Comparison of ENCODE assay signal across 1 cellular context in the genomic region with DNA sequence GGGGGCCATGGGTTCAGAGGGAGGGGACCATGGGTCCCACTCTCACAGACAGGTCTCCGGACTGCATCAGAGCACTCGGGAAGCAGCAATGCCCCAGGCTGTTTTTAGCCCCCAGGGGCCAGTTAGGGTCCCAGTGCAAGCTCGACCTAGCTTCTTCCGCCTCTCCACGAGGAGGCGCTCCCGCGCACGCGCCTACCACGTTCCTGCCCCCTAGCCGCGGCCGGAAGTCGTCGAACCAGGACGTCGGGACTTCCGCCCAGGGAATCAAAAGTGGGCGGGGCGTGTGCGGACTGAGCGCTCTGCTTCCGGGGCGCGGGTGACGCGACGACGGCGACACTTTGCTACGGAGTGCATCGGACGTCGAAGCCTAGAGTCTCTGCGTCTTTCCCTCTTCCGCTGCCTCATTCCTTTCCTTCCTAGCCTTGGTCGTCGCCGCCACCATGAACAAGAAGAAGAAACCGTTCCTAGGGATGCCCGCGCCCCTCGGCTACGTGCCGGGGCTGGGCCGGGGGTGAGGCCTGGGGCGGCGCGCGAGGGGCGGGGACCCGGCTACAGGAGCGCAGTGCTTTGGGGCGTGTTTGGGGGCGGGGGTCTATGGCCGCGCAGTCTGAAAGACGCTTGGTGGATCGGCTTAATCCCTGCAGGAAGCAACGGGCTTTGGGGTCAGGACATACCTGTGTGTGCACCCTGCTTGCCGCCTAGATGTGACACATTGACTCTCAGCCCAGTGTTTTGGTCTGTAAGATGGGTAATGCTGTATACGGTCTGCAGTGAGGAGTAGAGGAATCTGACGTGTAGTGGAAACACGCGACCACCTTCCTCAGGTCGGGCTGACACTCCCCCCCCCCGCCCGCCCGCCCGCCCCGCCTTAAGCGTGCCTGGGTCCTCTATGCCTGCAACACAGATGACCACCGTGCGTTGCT.
TF ChIP-seq lines count a peak whose summit lies in the region.

A gene with protein sequence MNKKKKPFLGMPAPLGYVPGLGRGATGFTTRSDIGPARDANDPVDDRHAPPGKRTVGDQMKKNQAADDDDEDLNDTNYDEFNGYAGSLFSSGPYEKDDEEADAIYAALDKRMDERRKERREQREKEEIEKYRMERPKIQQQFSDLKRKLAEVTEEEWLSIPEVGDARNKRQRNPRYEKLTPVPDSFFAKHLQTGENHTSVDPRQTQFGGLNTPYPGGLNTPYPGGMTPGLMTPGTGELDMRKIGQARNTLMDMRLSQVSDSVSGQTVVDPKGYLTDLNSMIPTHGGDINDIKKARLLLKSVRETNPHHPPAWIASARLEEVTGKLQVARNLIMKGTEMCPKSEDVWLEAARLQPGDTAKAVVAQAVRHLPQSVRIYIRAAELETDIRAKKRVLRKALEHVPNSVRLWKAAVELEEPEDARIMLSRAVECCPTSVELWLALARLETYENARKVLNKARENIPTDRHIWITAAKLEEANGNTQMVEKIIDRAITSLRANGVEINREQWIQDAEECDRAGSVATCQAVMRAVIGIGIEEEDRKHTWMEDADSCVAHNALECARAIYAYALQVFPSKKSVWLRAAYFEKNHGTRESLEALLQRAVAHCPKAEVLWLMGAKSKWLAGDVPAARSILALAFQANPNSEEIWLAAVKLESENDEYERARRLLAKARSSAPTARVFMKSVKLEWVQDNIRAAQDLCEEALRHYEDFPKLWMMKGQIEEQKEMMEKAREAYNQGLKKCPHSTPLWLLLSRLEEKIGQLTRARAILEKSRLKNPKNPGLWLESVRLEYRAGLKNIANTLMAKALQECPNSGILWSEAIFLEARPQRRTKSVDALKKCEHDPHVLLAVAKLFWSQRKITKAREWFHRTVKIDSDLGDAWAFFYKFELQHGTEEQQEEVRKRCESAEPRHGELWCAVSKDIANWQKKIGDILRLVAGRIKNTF (plus strand): TSS at position 327 of the 923 bp plus-strand sequence. CDS start 114 bp downstream, at position 441.

TF ChIP-seq in K562, 482 proteins besides CTCF, POLR2A, EP300 and RAD21 (continued from another document and continues in another):
- TF ChIP-seq, protein P1, sequence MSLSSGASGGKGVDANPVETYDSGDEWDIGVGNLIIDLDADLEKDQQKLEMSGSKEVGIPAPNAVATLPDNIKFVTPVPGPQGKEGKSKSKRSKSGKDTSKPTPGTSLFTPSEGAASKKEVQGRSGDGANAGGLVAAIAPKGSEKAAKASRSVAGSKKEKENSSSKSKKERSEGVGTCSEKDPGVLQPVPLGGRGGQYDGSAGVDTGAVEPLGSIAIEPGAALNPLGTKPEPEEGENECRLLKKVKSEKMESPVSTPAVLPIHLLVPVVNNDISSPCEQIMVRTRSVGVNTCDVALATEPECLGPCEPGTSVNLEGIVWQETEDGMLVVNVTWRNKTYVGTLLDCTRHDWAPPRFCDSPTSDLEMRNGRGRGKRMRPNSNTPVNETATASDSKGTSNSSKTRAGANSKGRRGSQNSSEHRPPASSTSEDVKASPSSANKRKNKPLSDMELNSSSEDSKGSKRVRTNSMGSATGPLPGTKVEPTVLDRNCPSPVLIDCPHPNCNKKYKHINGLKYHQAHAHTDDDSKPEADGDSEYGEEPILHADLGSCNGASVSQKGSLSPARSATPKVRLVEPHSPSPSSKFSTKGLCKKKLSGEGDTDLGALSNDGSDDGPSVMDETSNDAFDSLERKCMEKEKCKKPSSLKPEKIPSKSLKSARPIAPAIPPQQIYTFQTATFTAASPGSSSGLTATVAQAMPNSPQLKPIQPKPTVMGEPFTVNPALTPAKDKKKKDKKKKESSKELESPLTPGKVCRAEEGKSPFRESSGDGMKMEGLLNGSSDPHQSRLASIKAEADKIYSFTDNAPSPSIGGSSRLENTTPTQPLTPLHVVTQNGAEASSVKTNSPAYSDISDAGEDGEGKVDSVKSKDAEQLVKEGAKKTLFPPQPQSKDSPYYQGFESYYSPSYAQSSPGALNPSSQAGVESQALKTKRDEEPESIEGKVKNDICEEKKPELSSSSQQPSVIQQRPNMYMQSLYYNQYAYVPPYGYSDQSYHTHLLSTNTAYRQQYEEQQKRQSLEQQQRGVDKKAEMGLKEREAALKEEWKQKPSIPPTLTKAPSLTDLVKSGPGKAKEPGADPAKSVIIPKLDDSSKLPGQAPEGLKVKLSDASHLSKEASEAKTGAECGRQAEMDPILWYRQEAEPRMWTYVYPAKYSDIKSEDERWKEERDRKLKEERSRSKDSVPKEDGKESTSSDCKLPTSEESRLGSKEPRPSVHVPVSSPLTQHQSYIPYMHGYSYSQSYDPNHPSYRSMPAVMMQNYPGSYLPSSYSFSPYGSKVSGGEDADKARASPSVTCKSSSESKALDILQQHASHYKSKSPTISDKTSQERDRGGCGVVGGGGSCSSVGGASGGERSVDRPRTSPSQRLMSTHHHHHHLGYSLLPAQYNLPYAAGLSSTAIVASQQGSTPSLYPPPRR (CRISPR knock-in tag; IDR thresholded peaks at IDR 0.05; ENCODE audit: borderline replicate concordance) = peak; percentile 90
- TF ChIP-seq TGIF2 (CRISPR knock-in tag; IDR thresholded peaks at IDR 0.05) (no peak), LCOR (CRISPR knock-in tag; IDR thresholded peaks at IDR 0.05) (peak; percentile 44; the same call in 1 of the 2 replicates), NCOA2 (IDR thresholded peaks at IDR 0.05; ENCODE audit: partially characterized antibody in 2 of 2) (no peak), CTBP1 (IDR thresholded peaks at IDR 0.05; ENCODE audit: borderline replicate concordance) (peak; percentile 87), MEF2A (IDR thresholded peaks at IDR 0.05; ENCODE audit: control insufficient read depth, low read depth, low read length) (no peak), NR1H2 (CRISPR knock-in tag; IDR thresholded peaks at IDR 0.05) (no peak), HNRNPUL1 (IDR thresholded peaks at IDR 0.05; ENCODE audit: low read length) (no peak), NCOA1 (IDR thresholded peaks at IDR 0.05; ENCODE audit: low read depth) (no peak), U2AF2 (optimal IDR thresholded peaks at IDR 0.05; ENCODE audit: low read depth, low read length) (no peak), C11orf30 (IDR thresholded peaks at IDR 0.05; ENCODE audit: low read depth) (peak; percentile 99), RFX7 (CRISPR knock-in tag; IDR thresholded peaks at IDR 0.05) (no peak), HNRNPK (IDR thresholded peaks at IDR 0.05; ENCODE audit: low read depth, low read length, poor library complexity, severe bottlenecking) (no peak), KDM1A (IDR thresholded peaks at IDR 0.05) (no peak), XRCC3 (IDR thresholded peaks at IDR 0.05) (no peak), BCL6 (CRISPR knock-in tag; IDR thresholded peaks at IDR 0.05) (no peak), EZH2 (IDR thresholded peaks at IDR 0.05; ENCODE audit: borderline replicate concordance, low read depth, low read length) (no peak), NFYB (IDR thresholded peaks at IDR 0.05; ENCODE audit: extremely low read depth, insufficient read length) (no peak), BRD9 (IDR thresholded peaks at IDR 0.05; ENCODE audit: low read depth, partially characterized antibody) (no peak), RBM39 (optimal IDR thresholded peaks at IDR 0.05; ENCODE audit: low read depth, low read length) (no peak), SRF (CRISPR knock-in tag; IDR thresholded peaks at IDR 0.05) (no peak; a peak in 1 of 4 replicates), ZNF165 (CRISPR knock-in tag; IDR thresholded peaks at IDR 0.05; ENCODE audit: borderline replicate concordance) (no peak), SAP30 (IDR thresholded peaks at IDR 0.05; ENCODE audit: borderline replicate concordance, insufficient read depth, low read depth, low read length, poor library complexity, severe bottlenecking) (peak; percentile 57), E2F3 (CRISPR knock-in tag; IDR thresholded peaks at IDR 0.05) (no peak), TEAD4 (IDR thresholded peaks at IDR 0.05; ENCODE audit: low read length) (no peak), TEAD4 (CRISPR knock-in tag; IDR thresholded peaks at IDR 0.05; ENCODE audit: borderline replicate concordance) (no peak), CBX3 (IDR thresholded peaks at IDR 0.05; ENCODE audit: borderline replicate concordance in 1 of 2, low read length in 2 of 2) (peak in 1 of 2 experiments; percentile 80; a peak in 1 of 3 replicates), ZNF263 (CRISPR knock-in tag; IDR thresholded peaks at IDR 0.05; ENCODE audit: borderline replicate concordance) (no peak), FOXK2 (conservative IDR thresholded peaks at IDR 0.05 in 1 of 2, IDR thresholded peaks at IDR 0.05 in 1 of 2; ENCODE audit: low read depth in 2 of 2) (peak; percentile 79 to 82), ATF1 (CRISPR knock-in tag; IDR thresholded peaks at IDR 0.05) (peak; percentile 85), ATF1 (tag; IDR thresholded peaks at IDR 0.05) (peak; percentile 99), PHF20 (IDR thresholded peaks at IDR 0.05; ENCODE audit: partially characterized antibody) (peak; percentile 100), KLF6 (CRISPR knock-in tag; IDR thresholded peaks at IDR 0.05; ENCODE audit: borderline replicate concordance) (no peak), NUFIP1 (IDR thresholded peaks at IDR 0.05; ENCODE audit: partially characterized antibody) (no peak)
- TF ChIP-seq, protein P2, sequence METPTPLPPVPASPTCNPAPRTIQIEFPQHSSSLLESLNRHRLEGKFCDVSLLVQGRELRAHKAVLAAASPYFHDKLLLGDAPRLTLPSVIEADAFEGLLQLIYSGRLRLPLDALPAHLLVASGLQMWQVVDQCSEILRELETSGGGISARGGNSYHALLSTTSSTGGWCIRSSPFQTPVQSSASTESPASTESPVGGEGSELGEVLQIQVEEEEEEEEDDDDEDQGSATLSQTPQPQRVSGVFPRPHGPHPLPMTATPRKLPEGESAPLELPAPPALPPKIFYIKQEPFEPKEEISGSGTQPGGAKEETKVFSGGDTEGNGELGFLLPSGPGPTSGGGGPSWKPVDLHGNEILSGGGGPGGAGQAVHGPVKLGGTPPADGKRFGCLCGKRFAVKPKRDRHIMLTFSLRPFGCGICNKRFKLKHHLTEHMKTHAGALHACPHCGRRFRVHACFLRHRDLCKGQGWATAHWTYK (CRISPR knock-in tag; IDR thresholded peaks at IDR 0.05) = no peak
- TF ChIP-seq, protein P3, sequence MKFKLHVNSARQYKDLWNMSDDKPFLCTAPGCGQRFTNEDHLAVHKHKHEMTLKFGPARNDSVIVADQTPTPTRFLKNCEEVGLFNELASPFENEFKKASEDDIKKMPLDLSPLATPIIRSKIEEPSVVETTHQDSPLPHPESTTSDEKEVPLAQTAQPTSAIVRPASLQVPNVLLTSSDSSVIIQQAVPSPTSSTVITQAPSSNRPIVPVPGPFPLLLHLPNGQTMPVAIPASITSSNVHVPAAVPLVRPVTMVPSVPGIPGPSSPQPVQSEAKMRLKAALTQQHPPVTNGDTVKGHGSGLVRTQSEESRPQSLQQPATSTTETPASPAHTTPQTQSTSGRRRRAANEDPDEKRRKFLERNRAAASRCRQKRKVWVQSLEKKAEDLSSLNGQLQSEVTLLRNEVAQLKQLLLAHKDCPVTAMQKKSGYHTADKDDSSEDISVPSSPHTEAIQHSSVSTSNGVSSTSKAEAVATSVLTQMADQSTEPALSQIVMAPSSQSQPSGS (CRISPR knock-in tag; IDR thresholded peaks at IDR 0.05) = no peak
- TF ChIP-seq, protein P4, sequence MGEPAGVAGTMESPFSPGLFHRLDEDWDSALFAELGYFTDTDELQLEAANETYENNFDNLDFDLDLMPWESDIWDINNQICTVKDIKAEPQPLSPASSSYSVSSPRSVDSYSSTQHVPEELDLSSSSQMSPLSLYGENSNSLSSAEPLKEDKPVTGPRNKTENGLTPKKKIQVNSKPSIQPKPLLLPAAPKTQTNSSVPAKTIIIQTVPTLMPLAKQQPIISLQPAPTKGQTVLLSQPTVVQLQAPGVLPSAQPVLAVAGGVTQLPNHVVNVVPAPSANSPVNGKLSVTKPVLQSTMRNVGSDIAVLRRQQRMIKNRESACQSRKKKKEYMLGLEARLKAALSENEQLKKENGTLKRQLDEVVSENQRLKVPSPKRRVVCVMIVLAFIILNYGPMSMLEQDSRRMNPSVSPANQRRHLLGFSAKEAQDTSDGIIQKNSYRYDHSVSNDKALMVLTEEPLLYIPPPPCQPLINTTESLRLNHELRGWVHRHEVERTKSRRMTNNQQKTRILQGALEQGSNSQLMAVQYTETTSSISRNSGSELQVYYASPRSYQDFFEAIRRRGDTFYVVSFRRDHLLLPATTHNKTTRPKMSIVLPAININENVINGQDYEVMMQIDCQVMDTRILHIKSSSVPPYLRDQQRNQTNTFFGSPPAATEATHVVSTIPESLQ (CRISPR knock-in tag; IDR thresholded peaks at IDR 0.05) = no peak; the same call in 1 of the 2 replicates
- TF ChIP-seq, protein P5, sequence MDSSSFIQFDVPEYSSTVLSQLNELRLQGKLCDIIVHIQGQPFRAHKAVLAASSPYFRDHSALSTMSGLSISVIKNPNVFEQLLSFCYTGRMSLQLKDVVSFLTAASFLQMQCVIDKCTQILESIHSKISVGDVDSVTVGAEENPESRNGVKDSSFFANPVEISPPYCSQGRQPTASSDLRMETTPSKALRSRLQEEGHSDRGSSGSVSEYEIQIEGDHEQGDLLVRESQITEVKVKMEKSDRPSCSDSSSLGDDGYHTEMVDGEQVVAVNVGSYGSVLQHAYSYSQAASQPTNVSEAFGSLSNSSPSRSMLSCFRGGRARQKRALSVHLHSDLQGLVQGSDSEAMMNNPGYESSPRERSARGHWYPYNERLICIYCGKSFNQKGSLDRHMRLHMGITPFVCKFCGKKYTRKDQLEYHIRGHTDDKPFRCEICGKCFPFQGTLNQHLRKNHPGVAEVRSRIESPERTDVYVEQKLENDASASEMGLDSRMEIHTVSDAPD (CRISPR knock-in tag; IDR thresholded peaks at IDR 0.05) = no peak
- TF ChIP-seq, protein P6, sequence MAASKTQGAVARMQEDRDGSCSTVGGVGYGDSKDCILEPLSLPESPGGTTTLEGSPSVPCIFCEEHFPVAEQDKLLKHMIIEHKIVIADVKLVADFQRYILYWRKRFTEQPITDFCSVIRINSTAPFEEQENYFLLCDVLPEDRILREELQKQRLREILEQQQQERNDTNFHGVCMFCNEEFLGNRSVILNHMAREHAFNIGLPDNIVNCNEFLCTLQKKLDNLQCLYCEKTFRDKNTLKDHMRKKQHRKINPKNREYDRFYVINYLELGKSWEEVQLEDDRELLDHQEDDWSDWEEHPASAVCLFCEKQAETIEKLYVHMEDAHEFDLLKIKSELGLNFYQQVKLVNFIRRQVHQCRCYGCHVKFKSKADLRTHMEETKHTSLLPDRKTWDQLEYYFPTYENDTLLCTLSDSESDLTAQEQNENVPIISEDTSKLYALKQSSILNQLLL (CRISPR knock-in tag; IDR thresholded peaks at IDR 0.05; ENCODE audit: borderline replicate concordance) = no peak
- TF ChIP-seq, protein P7, sequence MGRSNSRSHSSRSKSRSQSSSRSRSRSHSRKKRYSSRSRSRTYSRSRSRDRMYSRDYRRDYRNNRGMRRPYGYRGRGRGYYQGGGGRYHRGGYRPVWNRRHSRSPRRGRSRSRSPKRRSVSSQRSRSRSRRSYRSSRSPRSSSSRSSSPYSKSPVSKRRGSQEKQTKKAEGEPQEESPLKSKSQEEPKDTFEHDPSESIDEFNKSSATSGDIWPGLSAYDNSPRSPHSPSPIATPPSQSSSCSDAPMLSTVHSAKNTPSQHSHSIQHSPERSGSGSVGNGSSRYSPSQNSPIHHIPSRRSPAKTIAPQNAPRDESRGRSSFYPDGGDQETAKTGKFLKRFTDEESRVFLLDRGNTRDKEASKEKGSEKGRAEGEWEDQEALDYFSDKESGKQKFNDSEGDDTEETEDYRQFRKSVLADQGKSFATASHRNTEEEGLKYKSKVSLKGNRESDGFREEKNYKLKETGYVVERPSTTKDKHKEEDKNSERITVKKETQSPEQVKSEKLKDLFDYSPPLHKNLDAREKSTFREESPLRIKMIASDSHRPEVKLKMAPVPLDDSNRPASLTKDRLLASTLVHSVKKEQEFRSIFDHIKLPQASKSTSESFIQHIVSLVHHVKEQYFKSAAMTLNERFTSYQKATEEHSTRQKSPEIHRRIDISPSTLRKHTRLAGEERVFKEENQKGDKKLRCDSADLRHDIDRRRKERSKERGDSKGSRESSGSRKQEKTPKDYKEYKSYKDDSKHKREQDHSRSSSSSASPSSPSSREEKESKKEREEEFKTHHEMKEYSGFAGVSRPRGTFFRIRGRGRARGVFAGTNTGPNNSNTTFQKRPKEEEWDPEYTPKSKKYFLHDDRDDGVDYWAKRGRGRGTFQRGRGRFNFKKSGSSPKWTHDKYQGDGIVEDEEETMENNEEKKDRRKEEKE (IDR thresholded peaks at IDR 0.05; ENCODE audit: borderline replicate concordance in 1 of 2, control insufficient read depth in 1 of 2, low read depth in 2 of 2, low read length in 1 of 2) = no peak
